ENCODE assay signal across 9 cellular contexts in the genomic region with DNA sequence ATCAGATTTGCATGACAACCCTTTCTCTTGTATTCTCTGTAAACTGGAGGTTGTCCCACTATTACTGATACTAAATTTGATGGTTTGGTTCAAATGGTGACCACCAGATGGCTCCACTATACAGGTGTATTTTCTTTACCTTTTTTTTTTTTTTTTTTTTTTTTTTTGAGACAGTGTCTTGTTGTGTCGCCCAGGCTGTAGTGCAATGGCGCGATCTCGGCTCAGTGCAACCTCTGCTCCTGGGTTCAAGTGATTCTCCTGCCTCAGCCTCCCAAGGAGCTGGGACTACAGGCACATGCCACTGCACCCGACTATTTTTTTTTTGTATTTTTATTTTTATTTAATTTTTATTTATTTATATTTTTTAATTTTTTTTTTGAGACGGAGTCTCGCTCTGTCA. TPM values are rescaled to one million over a fixed set of nuclear protein-coding genes. Genes with fewer than 3 reads are reported as not detected.
DNase-seq lines count a peak whose midpoint lies in the region; ATAC-seq and TF ChIP-seq lines count a peak whose summit lies in the region.
"Had no signal": no experiment of that assay in that cellular context is flagged by ENCODE, and none has a peak within 500 bp of the region (broad histone marks: within the 10 kb centered on the region; RNA-seq: fewer than 3 reads in every experiment).

No MANE protein-coding gene starts in this region.

- peaks cover 0 to 6% (median under 1%) of the 10 kb centered on the region in 8 donors for H3K9me3 Mint-ChIP-seq in CD4-positive, alpha-beta memory T cell
- peaks cover 5% of the 10 kb centered on the region for H3K9me3 Mint-ChIP-seq in central memory CD8-positive, alpha-beta T cell
- peaks cover 14% of the 10 kb centered on the region for H3K9me3 Mint-ChIP-seq in nephron progenitor cell

- in situ Hi-C loops in GM13976 (cut with MboI; ENCODE audit: low sequenced_read_pairs, unreplicated experiment), result no loop called here

- TF ChIP-seq CTCF in GM13976 (IDR thresholded peaks at IDR 0.05; ENCODE audit: borderline replicate concordance, control extremely low read depth, extremely low read depth, insufficient read depth, missing control alignments) (peak; percentile 37), nephron progenitor cell (IDR thresholded peaks at IDR 0.05) (peak; percentile 43)

- H3K36me3 ChIP-seq in CD4-positive, alpha-beta memory T cell (ENCODE audit: insufficient read depth, low read length), result no peaks in the 10 kb centered on the region
- peaks cover 4% of the 10 kb centered on the region for H3K36me3 ChIP-seq in NT2/D1 (ENCODE audit: insufficient read depth, insufficient read length, low read length)
- H3K36me3 ChIP-seq: SJCRH30 had no signal

- H3K4me3 ChIP-seq in CD4-positive, alpha-beta memory T cell (ENCODE audit: low read length in 2 of 2), result no peak overlapping the region
- H3K4me3 ChIP-seq in NT2/D1 (ENCODE audit: insufficient read length, low read depth), result no peak overlapping the region
- H3K4me3 ChIP-seq: SJCRH30 had no signal

- peaks cover 21% of the 10 kb centered on the region for H3K4me1 ChIP-seq in CD4-positive, alpha-beta memory T cell (ENCODE audit: insufficient read depth, low read length)
- no peaks in the 10 kb centered on the region for H3K4me1 ChIP-seq in NT2/D1 (ENCODE audit: insufficient read depth, insufficient read length)

- H3K27ac Mint-ChIP-seq in CD4-positive, alpha-beta memory T cell, result peak overlapping the region in 1 of 7 donors; percentile 35
- H3K27ac Mint-ChIP-seq in central memory CD8-positive, alpha-beta T cell (ENCODE audit: low read depth), result no peak overlapping the region
- no peak overlapping the region for H3K27ac Mint-ChIP-seq in nephron progenitor cell

- DNase-seq in CD4-positive, alpha-beta memory T cell, result peak; percentile 62 to 72 (median 65)
- DNase-seq in GM13976 (ENCODE audit: low spot score), result peak; percentile 52
- peak; percentile 38 for DNase-seq in NT2/D1 (ENCODE audit: low read depth, low spot score)
- peak in 1 of 2 donors; percentile 29 for DNase-seq in central memory CD8-positive, alpha-beta T cell (ENCODE audit: low spot score in 2 of 2)
- DNase-seq in nephron progenitor cell, result no peak
- DNase-seq in GOT3 (lab: John Stamatoyannopoulos, UW), result no peak
- no peak for DNase-seq in GM19238 (ENCODE audit: insufficient read length, low spot score)

- no peaks in the 10 kb centered on the region for H3K9me3 ChIP-seq in CD4-positive, alpha-beta memory T cell (ENCODE audit: control insufficient read depth in 1 of 2, low read length in 2 of 2)
- H3K9me3 ChIP-seq in NT2/D1 (ENCODE audit: insufficient read depth, low read length), result no peaks in the 10 kb centered on the region
- H3K9me3 ChIP-seq: SJCRH30 had no signal

- H3K4me3 Mint-ChIP-seq in CD4-positive, alpha-beta memory T cell, result no peak overlapping the region
- no peak overlapping the region for H3K4me3 Mint-ChIP-seq in central memory CD8-positive, alpha-beta T cell
- H3K4me3 Mint-ChIP-seq in nephron progenitor cell, result no peak overlapping the region

- peaks cover 6 to 11% of the 10 kb centered on the region in 2 donors for H3K36me3 Mint-ChIP-seq in CD4-positive, alpha-beta memory T cell
- H3K36me3 Mint-ChIP-seq in central memory CD8-positive, alpha-beta T cell (ENCODE audit: insufficient read depth), result peaks cover 5% of the 10 kb centered on the region
- peaks cover 36% of the 10 kb centered on the region for H3K36me3 Mint-ChIP-seq in nephron progenitor cell (ENCODE audit: low read depth)

- POLR2A ChIA-PET in CD4-positive, alpha-beta memory T cell (lab: Charles Lee; ENCODE audit: partially characterized antibody), result interaction anchor here (0.6 to 2.4 kb wide), 5 partner anchors 26 to 99 kb away, joined by 3 to 10 read pairs (median 6); a partner anchor contains a TSS

- no peak overlapping the region for H3K9ac ChIP-seq in NT2/D1 (ENCODE audit: insufficient read length, low read depth)

- intact Hi-C loops in CD4-positive, alpha-beta memory T cell (cut with micrococcal nuclease), result loop anchor here (1.0 kb wide), 2 partner anchors 29 to 133 kb away; no protein-coding TSS in a partner anchor

- peak; percentile 52 for ATAC-seq in central memory CD8-positive, alpha-beta T cell (replicated peaks; ENCODE audit: extremely low read depth, poor library complexity, severe bottlenecking)
- ATAC-seq in esophagus mucosa, result no peak

- peaks cover 4 to 19% (median 16%) of the 10 kb centered on the region in 4 donors for H3K4me1 Mint-ChIP-seq in CD4-positive, alpha-beta memory T cell
- peaks cover 10% of the 10 kb centered on the region for H3K4me1 Mint-ChIP-seq in central memory CD8-positive, alpha-beta T cell
- H3K4me1 Mint-ChIP-seq in nephron progenitor cell, result peaks cover 5% of the 10 kb centered on the region

- H3K27ac ChIP-seq in CD4-positive, alpha-beta memory T cell (ENCODE audit: low read depth, low read length), result no peak overlapping the region
- H3K27ac ChIP-seq: SJCRH30 had no signal

- H3K27me3 ChIP-seq in CD4-positive, alpha-beta memory T cell (ENCODE audit: insufficient read depth, low read length), result no peaks in the 10 kb centered on the region
- H3K27me3 ChIP-seq in NT2/D1 (ENCODE audit: insufficient read depth, insufficient read length), result no peaks in the 10 kb centered on the region
- H3K27me3 ChIP-seq: SJCRH30 had no signal

- H3K27me3 Mint-ChIP-seq in CD4-positive, alpha-beta memory T cell, result no peaks in the 10 kb centered on the region
- H3K27me3 Mint-ChIP-seq in central memory CD8-positive, alpha-beta T cell, result no peaks in the 10 kb centered on the region
- no peaks in the 10 kb centered on the region for H3K27me3 Mint-ChIP-seq in nephron progenitor cell (ENCODE audit: low read depth, poor library complexity)

- CTCF ChIA-PET in CD4-positive, alpha-beta memory T cell (lab: Charles Lee; ENCODE audit: partially characterized antibody), result interaction anchor here (0.7 to 6.4 kb wide), 26 partner anchors 9 to 795 kb away, joined by 3 to 59 read pairs (median 5); a partner anchor contains a TSS

RNA-seq across cellular contexts. Expression of a gene that starts 6.6 kb away (rescaled TPM):
- 100 to 1,000 TPM; 151 to 159 TPM for total RNA-seq in CD4-positive, alpha-beta memory T cell
- 100 to 1,000 TPM; 140 to 149 TPM for polyA plus RNA-seq in CD4-positive, alpha-beta memory T cell
- 71.0 TPM for total RNA-seq in esophagus mucosa

RNA-seq across cellular contexts. Expression of a gene that starts 27.7 kb away (rescaled TPM):
- 100 to 1,000 TPM; 128 to 131 TPM for total RNA-seq in CD4-positive, alpha-beta memory T cell
- polyA plus RNA-seq in CD4-positive, alpha-beta memory T cell, result 100 to 1,000 TPM; 121 to 161 TPM
- total RNA-seq in esophagus mucosa, result 280 TPM

RNA-seq across cellular contexts. Expression of a gene that starts 41.1 kb away (rescaled TPM):
- total RNA-seq in CD4-positive, alpha-beta memory T cell, result 10 to 100 TPM; 30.5 to 30.9 TPM
- 10 to 100 TPM; 43.5 to 53.2 TPM for polyA plus RNA-seq in CD4-positive, alpha-beta memory T cell
- 151 TPM for total RNA-seq in esophagus mucosa

Comparison
In these comparisons a context has a peak if more than half of its experiments do, and no peak if none do; other contexts are left out.
1. DNase-seq: peak in CD4-positive, alpha-beta memory T cell (5 of 5), GM13976 (single experiment) and NT2/D1 (single experiment); none in nephron progenitor cell (single experiment), GOT3 (single experiment) and GM19238 (single experiment).